33 cellular contexts compared by ENCODE assay signal in the genomic region with DNA sequence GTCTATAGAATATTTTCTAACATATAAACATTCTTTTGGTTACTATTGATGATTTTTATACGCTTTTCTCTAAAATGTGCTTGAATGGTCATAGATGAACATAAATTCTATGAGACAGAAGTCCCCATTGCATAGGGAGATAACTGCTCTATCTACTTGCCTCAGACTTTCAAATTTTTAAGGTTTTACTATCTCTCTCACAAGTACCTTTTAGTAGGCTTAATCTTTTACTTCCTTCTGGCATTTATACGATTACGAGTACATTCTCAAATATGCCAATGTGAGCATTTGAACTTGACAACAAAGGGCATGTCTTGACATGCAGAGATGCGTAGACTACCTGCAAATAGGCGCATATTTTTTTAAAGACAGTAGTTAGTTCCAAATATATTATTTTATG.
"Had no signal": no experiment of that assay in that cellular context is flagged by ENCODE, and none has a peak within 500 bp of the region (broad histone marks: within the 10 kb centered on the region; RNA-seq: fewer than 3 reads in every experiment).

No MANE protein-coding gene starts in this region.

- H3K27me3 ChIP-seq: adrenal gland, body of pancreas, cardiac muscle cell, colonic mucosa, esophagus squamous epithelium, gastroesophageal sphincter, heart right ventricle, hepatocyte had no signal

- DNase-seq: activated B cell treated with CpG ODN at 0.5 μM for 24 hours; activated CD4-positive, alpha-beta T cell treated with anti-CD3 and anti-CD28 coated beads for 48 hours; activated CD4-positive, alpha-beta T cell treated with anti-CD3 and anti-CD28 coated beads, Interleukin-2, amount 50 U/mL, for 1 hour; activated CD4-positive, alpha-beta T cell treated with anti-CD3 and anti-CD28 coated beads, Interleukin-2, amount 50 U/mL, for 48 hours; activated CD8-positive, alpha-beta memory T cell treated with anti-CD3 and anti-CD28 coated beads for 24 hours; activated CD8-positive, alpha-beta T cell treated with anti-CD3 and anti-CD28 coated beads for 36 hours; activated effector memory CD4-positive, alpha-beta T cell treated with Interleukin-2 at 50 U/mL for 16 hours; activated gamma-delta T cell treated with Interleukin-2 at 50 U/mL for 16 hours; activated naive CD4-positive, alpha-beta T cell treated with anti-CD3 and anti-CD28 coated beads for 36 hours; activated naive CD8-positive, alpha-beta T cell treated with anti-CD3 and anti-CD28 coated beads for 36 hours; activated naive CD8-positive, alpha-beta T cell treated with anti-CD3 and anti-CD28 coated beads, Interleukin-2, amount 50 U/mL, for 24 hours; activated T-cell treated with anti-CD3 and anti-CD28 coated beads, Interleukin-2, amount 50 U/mL, for 4 hours; adrenal gland; amygdala; aorta; body of pancreas; central memory CD4-positive, alpha-beta T cell; cerebellar nuclear complex; colonic mucosa; effector CD8-positive, alpha-beta T cell; esophagus squamous epithelium; foreskin melanocyte; heart right ventricle; T-helper 17 cell; T1000; WERI-Rb-1 had no signal

- H3K36me3 ChIP-seq: adrenal gland, cardiac muscle cell, colonic mucosa, esophagus squamous epithelium, gastroesophageal sphincter, heart right ventricle, WERI-Rb-1 had no signal

- H3K4me3 Mint-ChIP-seq: activated B cell treated with CpG ODN at 0.5 μM for 24 hours; activated CD8-positive, alpha-beta T cell treated with anti-CD3 and anti-CD28 coated beads for 36 hours; activated naive CD4-positive, alpha-beta T cell treated with anti-CD3 and anti-CD28 coated beads for 36 hours; activated naive CD4-positive, alpha-beta T cell treated with anti-CD3 and anti-CD28 coated beads, Interleukin-2, amount 50 U/mL, for 24 hours; activated naive CD8-positive, alpha-beta T cell treated with anti-CD3 and anti-CD28 coated beads for 36 hours; activated naive CD8-positive, alpha-beta T cell treated with anti-CD3 and anti-CD28 coated beads, Interleukin-2, amount 50 U/mL, for 24 hours; activated T-cell treated with anti-CD3 and anti-CD28 coated beads, Interleukin-2, amount 50 U/mL, for 4 hours; activated T-helper 17 cell treated with anti-CD3 and anti-CD28 coated beads, Interleukin-2, amount 50 U/mL, for 72 hours; T-helper 17 cell; T-helper 2 cell treated with Interferon-gamma antibody and Interleukin-4, amounts not matched to agents 5 μg/mL and 100 μg/mL, for 36 hours had no signal

- H3K4me1 Mint-ChIP-seq: activated B cell treated with CpG ODN at 0.5 μM for 24 hours; activated naive CD4-positive, alpha-beta T cell treated with anti-CD3 and anti-CD28 coated beads, Interleukin-2, amount 50 U/mL, for 24 hours; activated naive CD8-positive, alpha-beta T cell treated with anti-CD3 and anti-CD28 coated beads for 36 hours; activated naive CD8-positive, alpha-beta T cell treated with anti-CD3 and anti-CD28 coated beads, Interleukin-2, amount 50 U/mL, for 24 hours; activated T-helper 17 cell treated with anti-CD3 and anti-CD28 coated beads, Interleukin-2, amount 50 U/mL, for 72 hours; T-helper 17 cell had no signal

- H3K27ac ChIP-seq: adrenal gland, body of pancreas, cardiac muscle cell, colonic mucosa, esophagus squamous epithelium, gastroesophageal sphincter, heart right ventricle, hepatocyte, WERI-Rb-1 had no signal

- H3K27ac Mint-ChIP-seq: activated B cell treated with CpG ODN at 0.5 μM for 24 hours; activated CD8-positive, alpha-beta T cell treated with anti-CD3 and anti-CD28 coated beads for 36 hours; activated naive CD4-positive, alpha-beta T cell treated with anti-CD3 and anti-CD28 coated beads for 36 hours; activated naive CD4-positive, alpha-beta T cell treated with anti-CD3 and anti-CD28 coated beads, Interleukin-2, amount 50 U/mL, for 24 hours; activated naive CD8-positive, alpha-beta T cell treated with anti-CD3 and anti-CD28 coated beads for 36 hours; activated naive CD8-positive, alpha-beta T cell treated with anti-CD3 and anti-CD28 coated beads, Interleukin-2, amount 50 U/mL, for 24 hours; activated T-helper 17 cell treated with anti-CD3 and anti-CD28 coated beads, Interleukin-2, amount 50 U/mL, for 72 hours; T-helper 17 cell; T-helper 2 cell treated with Interferon-gamma antibody and Interleukin-4, amounts not matched to agents 5 μg/mL and 100 μg/mL, for 36 hours had no signal

- H2AFZ ChIP-seq: hepatocyte had no signal

- ATAC-seq: activated CD4-positive, CD25-positive, alpha-beta regulatory T cell treated with anti-CD3 and anti-CD28 coated beads, Interleukin-2, amount 50 U/mL, for 24 hours; activated CD8-positive, alpha-beta T cell treated with anti-CD3 and anti-CD28 coated beads for 36 hours; activated naive CD8-positive, alpha-beta T cell treated with anti-CD3 and anti-CD28 coated beads, Interleukin-2, amount 50 U/mL, for 24 hours; activated T-cell treated with anti-CD3 and anti-CD28 coated beads, Interleukin-2, amount 50 U/mL, for 4 hours; activated T-helper 17 cell treated with anti-CD3 and anti-CD28 coated beads, Interleukin-2, amount 50 U/mL, for 72 hours; body of pancreas; gastroesophageal sphincter; heart right ventricle; T-helper 17 cell had no signal

- H3K4me3 ChIP-seq: adrenal gland, body of pancreas, cardiac muscle cell, colonic mucosa, esophagus squamous epithelium, gastroesophageal sphincter, heart right ventricle, hepatocyte had no signal

- H3K4me1 ChIP-seq: adrenal gland, body of pancreas, colonic mucosa, esophagus squamous epithelium, gastroesophageal sphincter, heart right ventricle had no signal

- H3K9me3 ChIP-seq: adrenal gland, body of pancreas, colonic mucosa, esophagus squamous epithelium, gastroesophageal sphincter, heart right ventricle had no signal

- H3K36me3 Mint-ChIP-seq: activated naive CD4-positive, alpha-beta T cell treated with anti-CD3 and anti-CD28 coated beads, Interleukin-2, amount 50 U/mL, for 24 hours; activated naive CD8-positive, alpha-beta T cell treated with anti-CD3 and anti-CD28 coated beads for 36 hours had no signal

- H3K4me2 ChIP-seq: hepatocyte had no signal

- H3K79me2 ChIP-seq: hepatocyte had no signal

- H3K27me3 Mint-ChIP-seq: activated B cell treated with CpG ODN at 0.5 μM for 24 hours; activated CD8-positive, alpha-beta T cell treated with anti-CD3 and anti-CD28 coated beads for 36 hours; activated naive CD4-positive, alpha-beta T cell treated with anti-CD3 and anti-CD28 coated beads, Interleukin-2, amount 50 U/mL, for 24 hours; activated naive CD8-positive, alpha-beta T cell treated with anti-CD3 and anti-CD28 coated beads for 36 hours; activated naive CD8-positive, alpha-beta T cell treated with anti-CD3 and anti-CD28 coated beads, Interleukin-2, amount 50 U/mL, for 24 hours; activated T-helper 17 cell treated with anti-CD3 and anti-CD28 coated beads, Interleukin-2, amount 50 U/mL, for 72 hours; T-helper 17 cell had no signal

- H3K9me3 Mint-ChIP-seq: activated naive CD4-positive, alpha-beta T cell treated with anti-CD3 and anti-CD28 coated beads, Interleukin-2, amount 50 U/mL, for 24 hours; activated T-helper 17 cell treated with anti-CD3 and anti-CD28 coated beads, Interleukin-2, amount 50 U/mL, for 72 hours had no signal
